ENCODE assay signal across 26 cellular contexts in the genomic region with DNA sequence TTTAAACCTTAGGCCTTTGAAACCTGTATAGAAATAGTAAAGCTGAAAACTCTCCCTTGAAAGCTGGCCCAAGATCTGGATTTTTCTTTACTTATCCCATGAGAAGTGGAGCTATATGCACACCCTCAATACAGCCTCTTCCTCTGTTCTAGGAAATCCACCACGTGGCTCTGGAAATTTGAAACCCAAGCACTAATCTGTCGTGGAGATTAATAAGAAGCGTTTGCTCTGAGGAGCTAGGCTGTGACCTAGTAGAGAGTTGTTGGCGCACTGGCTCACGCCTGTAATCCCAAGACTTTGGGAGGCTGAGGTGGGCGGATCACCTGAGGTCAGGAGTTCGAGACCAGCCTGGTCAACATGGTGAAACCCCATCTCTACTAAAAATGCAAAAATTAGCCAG.
"Had no signal": no experiment of that assay in that cellular context is flagged by ENCODE, and none has a peak within 500 bp of the region (broad histone marks: within the 10 kb centered on the region; RNA-seq: fewer than 3 reads in every experiment).

No MANE protein-coding gene starts in this region.

- H3K4me1 ChIP-seq: ascending aorta, Peyer's patch, SJCRH30 had no signal

- H3K4me3 ChIP-seq: ascending aorta, Peyer's patch, SJCRH30 had no signal

- H3K27me3 ChIP-seq: ascending aorta, Peyer's patch, SJCRH30 had no signal

- H3K27ac ChIP-seq: ascending aorta, Peyer's patch, RWPE1, SJCRH30, VCaP had no signal

- ATAC-seq: activated CD4-positive, alpha-beta T cell treated with anti-CD3 and anti-CD28 coated beads for 36 hours; activated CD8-positive, alpha-beta T cell treated with anti-CD3 and anti-CD28 coated beads, Interleukin-2, amount 10 ng/mL, durations not matched to agents 7 days and 5 days; activated naive CD4-positive, alpha-beta T cell treated with anti-CD3 and anti-CD28 coated beads, Interleukin-2, amount 50 U/mL, for 72 hours; activated naive CD8-positive, alpha-beta T cell treated with anti-CD3 and anti-CD28 coated beads, Interleukin-2, amount 50 U/mL, for 24 hours had no signal

- H3K36me3 ChIP-seq: ascending aorta, Peyer's patch, SJCRH30 had no signal

- H3K9ac ChIP-seq: SK-N-SH had no signal

- H3K9me3 ChIP-seq: ascending aorta, Peyer's patch, SJCRH30, SK-N-SH had no signal

- DNase-seq: activated CD4-positive, alpha-beta T cell treated with anti-CD3 and anti-CD28 coated beads for 36 hours; activated CD8-positive, alpha-beta memory T cell treated with anti-CD3 and anti-CD28 coated beads, Interleukin-2, amount 50 U/mL, for 48 hours; activated CD8-positive, alpha-beta T cell treated with anti-CD3 and anti-CD28 coated beads, Interleukin-2, amount 10 ng/mL, durations not matched to agents 7 days and 5 days; activated effector memory CD4-positive, alpha-beta T cell treated with anti-CD3 and anti-CD28 coated beads, Interleukin-2, amount 50 U/mL, for 16 hours; activated naive CD4-positive, alpha-beta T cell treated with Interleukin-2 at 50 U/mL for 16 hours; activated naive CD8-positive, alpha-beta T cell treated with anti-CD3 and anti-CD28 coated beads, Interleukin-2, amount 50 U/mL, for 24 hours; activated T-cell treated with anti-CD3 and anti-CD28 coated beads, Interleukin-2, amount 50 U/mL, for 1 hour; amniotic stem cell; Karpas-422; MM.1S; NCI-H1105 treated with DMSO at 0.1 percent for 48 hours; NCI-H146; NCI-H187 treated with DMSO at 0.1 percent for 48 hours; NCI-H2081 treated with DMSO at 0.1 percent for 48 hours; NCI-H510A treated with DMSO at 0.1 percent for 48 hours; NCI-H748 treated with DMSO at 0.1 percent for 48 hours; NK-92 treated with Interleukin-12 subunit alpha and Interleukin-12 subunit beta, amount 100 ng/mL, for 24 hours; Peyer's patch; Right ventricle myocardium superior; SK-N-SH; T-helper 1 cell had no signal
